In genomic region chr7:140304071-140304799, GRCh38 we compare ENCODE assay signal across 8 cellular contexts.
DNase-seq lines count a peak whose midpoint lies in the region; TF ChIP-seq lines count a peak whose summit lies in the region.

No MANE protein-coding gene starts in this region.

- TF ChIP-seq CTCF in fibroblast of the aortic adventitia (IDR thresholded peaks at IDR 0.05; ENCODE audit: insufficient read depth, low read length) = no peak

- DNase-seq in NCI-H82 (lab: John Stamatoyannopoulos, UW) = peak; percentile 22
- DNase-seq in NCI-H82 treated with DMSO at 0.1 percent for 48 hours (lab: John Stamatoyannopoulos, UW; ENCODE audit: unreplicated experiment) = no peak
- peak; percentile 28 for DNase-seq in HT-29 (ENCODE audit: low spot score)
- peak; percentile 25 to 43 for DNase-seq in activated CD4-positive, alpha-beta T cell treated with anti-CD3 and anti-CD28 coated beads, Interleukin-2, amount 50 U/mL, for 48 hours
- DNase-seq in fibroblast of the aortic adventitia (ENCODE audit: low read depth) = peak; percentile 51
- DNase-seq in stimulated activated CD4-positive, alpha-beta T cell treated with anti-CD3 and anti-CD28 coated beads, TNF-alpha, amount 100 ng/mL, for 4 hours (ENCODE audit: low read depth in 3 of 3) = peak in 2 of 3 experiments; percentile 7 to 13
- no peak for DNase-seq in NCI-H1048 (lab: John Stamatoyannopoulos, UW)
- DNase-seq in SHP77 treated with DMSO at 0.1 percent for 48 hours (lab: John Stamatoyannopoulos, UW) = no peak

- no peak overlapping the region for H3K4me3 ChIP-seq in fibroblast of the aortic adventitia (ENCODE audit: low read depth, low read length)

Comparison
In these comparisons a context has a peak if more than half of its experiments do, and no peak if none do; other contexts are left out.
1. DNase-seq: peak in NCI-H82 (single experiment), HT-29 (single experiment), activated CD4-positive, alpha-beta T cell treated with anti-CD3 and anti-CD28 coated beads, Interleukin-2, amount 50 U/mL, for 48 hours (2 of 2), fibroblast of the aortic adventitia (single experiment) and stimulated activated CD4-positive, alpha-beta T cell treated with anti-CD3 and anti-CD28 coated beads, TNF-alpha, amount 100 ng/mL, for 4 hours (2 of 3); none in NCI-H82 treated with DMSO at 0.1 percent for 48 hours (single experiment), NCI-H1048 (single experiment) and SHP77 treated with DMSO at 0.1 percent for 48 hours (single experiment).